ENCODE assay signal across 8 cellular contexts in genomic region chr19:58305065-58305931, GRCh38. TPM values are rescaled to one million over a fixed set of nuclear protein-coding genes. Genes with fewer than 3 reads are reported as not detected.
DNase-seq lines count a peak whose midpoint lies in the region; ATAC-seq and TF ChIP-seq lines count a peak whose summit lies in the region.

TSS of gene ERVK3-1 (plus strand) at chr19:58305377. CDS start at chr19:58312169, 6,792 bp downstream.

- H3K9me3 ChIP-seq in cardiac muscle cell (ENCODE audit: low read depth): no peaks in the 10 kb centered on the region

- no peak for TF ChIP-seq CTCF in GM12865 (IDR thresholded peaks at IDR 0.05; ENCODE audit: insufficient read depth, low read depth, low read length, missing control alignments)
- TF ChIP-seq CTCF in cardiac muscle cell (IDR thresholded peaks at IDR 0.05; ENCODE audit: low read depth, low read length): no peak
- peak; percentile 43 for TF ChIP-seq CTCF in type B pancreatic cell (conservative IDR thresholded peaks at IDR 0.05)

- H3K4me1 ChIP-seq in cardiac muscle cell (ENCODE audit: low read depth): no peaks in the 10 kb centered on the region

- H3K4me3 ChIP-seq in GM12865 (ENCODE audit: low read depth, low read length) (peak within 1 kb of the TSS; percentile 80), cardiac muscle cell (peak within 1 kb of the TSS; percentile 87)

- H3K36me3 Mint-ChIP-seq in activated naive CD8-positive, alpha-beta T cell treated with anti-CD3 and anti-CD28 coated beads, Interleukin-2, amount 50 U/mL, for 24 hours (ENCODE audit: low read depth): peaks cover 73% of the 10 kb centered on the region
- peaks cover 59% of the 10 kb centered on the region for H3K36me3 Mint-ChIP-seq in type B pancreatic cell

- ATAC-seq in HG02763 (IDR thresholded peaks at IDR 0.05; ENCODE audit: unreplicated experiment): peak; percentile 97
- ATAC-seq in activated naive CD8-positive, alpha-beta T cell treated with anti-CD3 and anti-CD28 coated beads, Interleukin-2, amount 50 U/mL, for 24 hours: peak; percentile 98

- no peaks in the 10 kb centered on the region for H3K9me3 Mint-ChIP-seq in activated naive CD8-positive, alpha-beta T cell treated with anti-CD3 and anti-CD28 coated beads, Interleukin-2, amount 50 U/mL, for 24 hours
- no peaks in the 10 kb centered on the region for H3K9me3 Mint-ChIP-seq in type B pancreatic cell

- no peaks in the 10 kb centered on the region for H3K27me3 ChIP-seq in cardiac muscle cell

- peaks cover 12% of the 10 kb centered on the region for H3K36me3 ChIP-seq in cardiac muscle cell

- H3K4me3 Mint-ChIP-seq in activated naive CD8-positive, alpha-beta T cell treated with anti-CD3 and anti-CD28 coated beads, Interleukin-2, amount 50 U/mL, for 24 hours: peak within 1 kb of the TSS; percentile 99
- peak within 1 kb of the TSS; percentile 100 for H3K4me3 Mint-ChIP-seq in type B pancreatic cell

- no peaks in the 10 kb centered on the region for H3K27me3 Mint-ChIP-seq in activated naive CD8-positive, alpha-beta T cell treated with anti-CD3 and anti-CD28 coated beads, Interleukin-2, amount 50 U/mL, for 24 hours
- H3K27me3 Mint-ChIP-seq in type B pancreatic cell: no peaks in the 10 kb centered on the region

- H3K4me1 Mint-ChIP-seq in activated naive CD8-positive, alpha-beta T cell treated with anti-CD3 and anti-CD28 coated beads, Interleukin-2, amount 50 U/mL, for 24 hours: peaks cover 48% of the 10 kb centered on the region
- peaks cover 14% of the 10 kb centered on the region for H3K4me1 Mint-ChIP-seq in type B pancreatic cell (ENCODE audit: unreplicated experiment)

- peak; percentile 99 for DNase-seq in GM12865 (ENCODE audit: low read depth)
- peak; percentile 74 for DNase-seq in NCI-H1417 treated with DMSO at 0.1 percent for 48 hours (lab: John Stamatoyannopoulos, UW)
- DNase-seq in SW480 (ENCODE audit: low spot score): peak; percentile 98
- peak; percentile 93 for DNase-seq in activated naive CD8-positive, alpha-beta T cell treated with anti-CD3 and anti-CD28 coated beads, Interleukin-2, amount 50 U/mL, for 24 hours
- peak; percentile 98 to 99 for DNase-seq in cardiac muscle cell (ENCODE audit: low read depth in 1 of 2, low spot score in 1 of 2)
- DNase-seq in pons (ENCODE audit: low spot score): peak; percentile 98
- DNase-seq in type B pancreatic cell (ENCODE audit: extremely low spot score, unreplicated experiment): peak; percentile 94

- H3K27ac ChIP-seq in cardiac muscle cell: peak within 1 kb of the TSS; percentile 78

- peak within 1 kb of the TSS; percentile 99 for H3K27ac Mint-ChIP-seq in activated naive CD8-positive, alpha-beta T cell treated with anti-CD3 and anti-CD28 coated beads, Interleukin-2, amount 50 U/mL, for 24 hours
- H3K27ac Mint-ChIP-seq in type B pancreatic cell: peak within 1 kb of the TSS; percentile 97

RNA-seq across cellular contexts. Expression of gene ERVK3-1, which starts in this region (rescaled TPM):
- total RNA-seq in cardiac muscle cell (64.3 and 92.4 TPM in 2 replicates), type B pancreatic cell (ENCODE audit: low replicate concordance) (35.2 and 36.8 TPM in 2 replicates)
- polyA plus RNA-seq in cardiac muscle cell: 62.8 and 62.9 TPM in 2 replicates

Comparison
In these comparisons a context has a peak if more than half of its experiments do, and no peak if none do; other contexts are left out.
1. Peak in every context shown above with its lines: DNase-seq, ATAC-seq, H3K4me3 ChIP-seq and H3K27ac ChIP-seq.